ENCODE assay signal across 17 cellular contexts in genomic region chr6:150710236-150710635, GRCh38.
DNase-seq lines count a peak whose midpoint lies in the region; ATAC-seq and TF ChIP-seq lines count a peak whose summit lies in the region.
"Had no signal": no experiment of that assay in that cellular context is flagged by ENCODE, and none has a peak within 500 bp of the region (broad histone marks: within the 10 kb centered on the region; RNA-seq: fewer than 3 reads in every experiment).

No MANE protein-coding gene starts in this region.

- H3F3A ChIP-seq in PC-3 (ENCODE audit: low read length, unreplicated experiment), result no peaks in the 10 kb centered on the region

- no peak overlapping the region for H3K4me2 ChIP-seq in PC-3 (ENCODE audit: low read length)

- H3K4me1 ChIP-seq in Caco-2 (peaks cover 37% of the 10 kb centered on the region), PC-3 (ENCODE audit: insufficient read depth, low read length) (no peaks in the 10 kb centered on the region; the same call in 1 of the 2 replicates)

- H3K27me3 ChIP-seq in Caco-2 (replicated peaks; ENCODE audit: control insufficient read depth, insufficient read depth, low read length) (no peaks in the 10 kb centered on the region), PC-3 (ENCODE audit: low read length) (no peaks in the 10 kb centered on the region)

- H2AFZ ChIP-seq in PC-3 (ENCODE audit: low read length), result no peak overlapping the region
- H2AFZ ChIP-seq: GM23248 had no signal

- H3K9me2 ChIP-seq in PC-3 (replicated peaks; ENCODE audit: low read length), result no peaks in the 10 kb centered on the region

- H3K27ac ChIP-seq in PC-3 (ENCODE audit: low read length), result no peak overlapping the region
- H3K27ac ChIP-seq: GM23248 had no signal

- H3K9me3 Mint-ChIP-seq in Caco-2 (ENCODE audit: unreplicated experiment), result no peaks in the 10 kb centered on the region
- H3K9me3 Mint-ChIP-seq in stimulated activated naive B cell treated with anti-CD40 and anti-IgM and Interleukin-4, amounts not matched to agents 10 μg/mL and 1 μg/mL and 100 μg/mL, for 72 hours, result no peaks in the 10 kb centered on the region
- H3K9me3 Mint-ChIP-seq: CD4-positive, alpha-beta T cell had no signal

- CTCF ChIA-PET in Caco-2 (lab: Charles Lee) (no interaction called here), PC-3 (lab: Charles Lee) (no interaction called here)

- H3K36me3 Mint-ChIP-seq in Caco-2 (ENCODE audit: insufficient read depth, unreplicated experiment), result no peaks in the 10 kb centered on the region
- peaks cover 26 to 47% of the 10 kb centered on the region in 2 donors for H3K36me3 Mint-ChIP-seq in stimulated activated naive B cell treated with anti-CD40 and anti-IgM and Interleukin-4, amounts not matched to agents 10 μg/mL and 1 μg/mL and 100 μg/mL, for 72 hours

- intact Hi-C loops in Caco-2 (cut with micrococcal nuclease; ENCODE audit: unreplicated experiment) (no loop called here), PC-3 (cut with micrococcal nuclease) (no loop called here)

- TF ChIP-seq CTCF in Caco-2 (IDR thresholded peaks at IDR 0.05; ENCODE audit: insufficient read depth in 1 of 2, low read depth in 1 of 2, low read length in 1 of 2, severe bottlenecking in 1 of 2, unreplicated experiment in 1 of 2) (no peak), PC-3 (conservative IDR thresholded peaks at IDR 0.05; ENCODE audit: low read depth, low read length) (no peak)

- H3K36me3 ChIP-seq in Caco-2 (ENCODE audit: control insufficient read depth, insufficient read depth, low read length) (no peaks in the 10 kb centered on the region), PC-3 (ENCODE audit: low read depth, low read length) (no peaks in the 10 kb centered on the region)
- H3K36me3 ChIP-seq: HAP-1 had no signal

- BruUV-seq in Caco-2 (replicated peaks; lab: Mats Ljungman, UMichigan) (no TSS peak), PC-3 (replicated peaks; lab: Mats Ljungman, UMichigan) (no TSS peak)

- POLR2A ChIA-PET in Caco-2 (lab: Charles Lee) (no interaction called here), PC-3 (lab: Charles Lee; ENCODE audit: unreplicated experiment) (no interaction called here)

- ATAC-seq in PC-3 (no peak), esophagus mucosa (peak; percentile 80), HG02678 (IDR thresholded peaks at IDR 0.05; ENCODE audit: unreplicated experiment) (no peak)
- ATAC-seq in stimulated activated naive B cell treated with anti-CD40 and anti-IgM and Interleukin-4, amounts not matched to agents 10 μg/mL and 1 μg/mL and 100 μg/mL, for 72 hours (replicated peaks), result no peak
- ATAC-seq: K562 had no signal

- H3K9me3 ChIP-seq in Caco-2, result no peaks in the 10 kb centered on the region
- H3K9me3 ChIP-seq in PC-3 (ENCODE audit: low read length), result no peaks in the 10 kb centered on the region
- H3K9me3 ChIP-seq: HAP-1 had no signal

- H3K9ac ChIP-seq in PC-3 (ENCODE audit: low read length), result no peak overlapping the region
- H3K9ac ChIP-seq: GM23248 had no signal

- peak in 1 of 2 experiments; percentile 34 for DNase-seq in Caco-2
- DNase-seq in PC-3, result peak; percentile 4
- DNase-seq in stimulated activated naive B cell treated with anti-CD40 and anti-IgM and Interleukin-4, amounts not matched to agents 10 μg/mL and 1 μg/mL and 100 μg/mL, for 72 hours, result no peak
- no peak for DNase-seq in GM19240 (ENCODE audit: insufficient read length, low spot score)
- DNase-seq in NCI-H446 treated with DMSO at 0.1 percent for 48 hours (lab: John Stamatoyannopoulos, UW), result no peak
- DNase-seq: CD4-positive, alpha-beta T cell; DMS153; GF-D8; GM23248; NCI-H1417; NCI-H187; NCI-H2227 treated with DMSO at 0.1 percent for 48 hours; NCI-H524 had no signal

- peak overlapping the region; percentile 71 for H3K27ac Mint-ChIP-seq in Caco-2 (ENCODE audit: unreplicated experiment)
- H3K27ac Mint-ChIP-seq in stimulated activated naive B cell treated with anti-CD40 and anti-IgM and Interleukin-4, amounts not matched to agents 10 μg/mL and 1 μg/mL and 100 μg/mL, for 72 hours, result peak overlapping the region; percentile 20
- H3K27ac Mint-ChIP-seq: CD4-positive, alpha-beta T cell had no signal

- H4K20me1 ChIP-seq in PC-3 (ENCODE audit: low read length), result no peaks in the 10 kb centered on the region

- no peaks in the 10 kb centered on the region for H3K79me2 ChIP-seq in PC-3 (ENCODE audit: low read length)

- no peaks in the 10 kb centered on the region for H3K27me3 Mint-ChIP-seq in Caco-2 (ENCODE audit: insufficient read depth, unreplicated experiment)
- no peaks in the 10 kb centered on the region for H3K27me3 Mint-ChIP-seq in stimulated activated naive B cell treated with anti-CD40 and anti-IgM and Interleukin-4, amounts not matched to agents 10 μg/mL and 1 μg/mL and 100 μg/mL, for 72 hours
- H3K27me3 Mint-ChIP-seq: CD4-positive, alpha-beta T cell had no signal

- H3K4me3 ChIP-seq in Caco-2 (ENCODE audit: low read depth, low read length) (no peak overlapping the region), PC-3 (ENCODE audit: low read length) (no peak overlapping the region)
- H3K4me3 ChIP-seq: GM23248, HAP-1, K562 had no signal

- no peak overlapping the region for H3K4me3 Mint-ChIP-seq in Caco-2 (ENCODE audit: unreplicated experiment)
- no peak overlapping the region for H3K4me3 Mint-ChIP-seq in stimulated activated naive B cell treated with anti-CD40 and anti-IgM and Interleukin-4, amounts not matched to agents 10 μg/mL and 1 μg/mL and 100 μg/mL, for 72 hours
- H3K4me3 Mint-ChIP-seq: CD4-positive, alpha-beta T cell had no signal

- H3K4me1 Mint-ChIP-seq in Caco-2 (ENCODE audit: low read depth, unreplicated experiment), result peaks cover 48% of the 10 kb centered on the region
- peaks cover 43 to 74% of the 10 kb centered on the region in 2 donors for H3K4me1 Mint-ChIP-seq in stimulated activated naive B cell treated with anti-CD40 and anti-IgM and Interleukin-4, amounts not matched to agents 10 μg/mL and 1 μg/mL and 100 μg/mL, for 72 hours
